ENCODE assay signal across 9 cellular contexts in the genomic region with DNA sequence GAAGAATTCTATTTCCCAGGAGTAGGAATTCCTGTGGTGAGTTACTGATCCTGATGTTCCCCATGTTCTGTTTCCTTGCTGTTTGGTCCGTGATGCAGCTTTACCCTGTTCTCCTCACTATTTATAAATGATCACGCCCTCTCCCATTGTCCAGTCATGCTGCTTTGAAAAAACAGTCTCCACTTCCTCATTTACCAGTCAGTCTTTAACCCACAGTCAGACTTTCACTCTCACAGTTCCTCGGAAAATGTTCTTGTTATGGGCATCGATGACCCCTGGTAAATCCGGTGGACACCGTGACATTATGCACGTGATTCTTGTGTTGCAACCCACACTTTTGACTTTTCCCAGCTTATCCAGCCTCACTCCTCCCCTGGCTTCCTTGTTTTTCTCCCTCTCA. TPM values are rescaled to one million over a fixed set of nuclear protein-coding genes. Genes with fewer than 3 reads are reported as not detected.
DNase-seq lines count a peak whose midpoint lies in the region; ATAC-seq, FAIRE-seq and TF ChIP-seq lines count a peak whose summit lies in the region.
"Had no signal": no experiment of that assay in that cellular context is flagged by ENCODE, and none has a peak within 500 bp of the region (broad histone marks: within the 10 kb centered on the region; RNA-seq: fewer than 3 reads in every experiment).

No MANE protein-coding gene starts in this region.

- peak overlapping the region; percentile 58 for H3K4me2 ChIP-seq in A549
- H3K4me2 ChIP-seq: BLaER1 had no signal

- no peak overlapping the region for H3K4me3 ChIP-seq in A549
- no peak overlapping the region for H3K4me3 ChIP-seq in CD4-positive, alpha-beta memory T cell (ENCODE audit: low read length in 2 of 2)
- H3K4me3 ChIP-seq: BLaER1 had no signal

- no peaks in the 10 kb centered on the region for H3K9me3 ChIP-seq in A549
- H3K9me3 ChIP-seq in CD4-positive, alpha-beta memory T cell (ENCODE audit: control insufficient read depth in 1 of 2, low read length in 2 of 2) = no peaks in the 10 kb centered on the region
- H3K9me3 ChIP-seq: BLaER1 had no signal

- no peak overlapping the region for H3K4me3 Mint-ChIP-seq in CD4-positive, alpha-beta memory T cell
- H3K4me3 Mint-ChIP-seq in natural killer cell treated with Interleukin-12 subunit alpha and Interleukin-12 subunit beta and Interleukin-15 and Interleukin-18, amount 100 ng/mL, for 72 hours = no peak overlapping the region

- DNase-seq in A549 (ENCODE audit: low read depth in 1 of 2, low spot score in 1 of 2) = peak in 1 of 2 experiments; percentile 70
- DNase-seq in putamen (ENCODE audit: low spot score) = peak; percentile 56
- no peak for DNase-seq in activated CD4-positive, alpha-beta T cell treated with anti-CD3 and anti-CD28 coated beads, Interleukin-2, amount 50 U/mL, for 1 hour
- no peak for DNase-seq in CD4-positive, alpha-beta memory T cell
- DNase-seq in natural killer cell treated with Interleukin-12 subunit alpha and Interleukin-12 subunit beta and Interleukin-15 and Interleukin-18, amount 100 ng/mL, for 72 hours (ENCODE audit: low spot score) = no peak

- no peaks in the 10 kb centered on the region for H3K4me1 Mint-ChIP-seq in CD4-positive, alpha-beta memory T cell
- H3K4me1 Mint-ChIP-seq in natural killer cell treated with Interleukin-12 subunit alpha and Interleukin-12 subunit beta and Interleukin-15 and Interleukin-18, amount 100 ng/mL, for 72 hours (ENCODE audit: low read depth in 2 of 2) = no peaks in the 10 kb centered on the region

- no peaks in the 10 kb centered on the region for H3K27me3 ChIP-seq in CD4-positive, alpha-beta memory T cell (ENCODE audit: insufficient read depth, low read length)
- H3K27me3 ChIP-seq: BLaER1 had no signal

- no peaks in the 10 kb centered on the region for H3K9me3 Mint-ChIP-seq in CD4-positive, alpha-beta memory T cell
- peaks cover 3% of the 10 kb centered on the region for H3K9me3 Mint-ChIP-seq in natural killer cell treated with Interleukin-12 subunit alpha and Interleukin-12 subunit beta and Interleukin-15 and Interleukin-18, amount 100 ng/mL, for 72 hours

- peaks cover 14 to 17% of the 10 kb centered on the region in 2 donors for H3K27me3 Mint-ChIP-seq in CD4-positive, alpha-beta memory T cell
- peaks cover 6 to 17% of the 10 kb centered on the region in 2 donors for H3K27me3 Mint-ChIP-seq in natural killer cell treated with Interleukin-12 subunit alpha and Interleukin-12 subunit beta and Interleukin-15 and Interleukin-18, amount 100 ng/mL, for 72 hours

- FAIRE-seq in A549 (lab: Jason Lieb, UNC) = peak; percentile 7

- TF ChIP-seq EP300 in A549 (IDR thresholded peaks at IDR 0.05) = no peak

- 14% methylated on average over 7 of the region's 7 CpGs for WGBS in A549 (ENCODE audit: missing lambda C conversion rate)

- no peak for TF ChIP-seq RAD21 in A549 (conservative IDR thresholded peaks at IDR 0.05 in 1 of 2, IDR thresholded peaks at IDR 0.05 in 1 of 2)

- no peak overlapping the region for H3K27ac Mint-ChIP-seq in CD4-positive, alpha-beta memory T cell
- H3K27ac Mint-ChIP-seq in natural killer cell treated with Interleukin-12 subunit alpha and Interleukin-12 subunit beta and Interleukin-15 and Interleukin-18, amount 100 ng/mL, for 72 hours = no peak overlapping the region

- POLR2A ChIA-PET in A549 (lab: Yijun Ruan, JAX) = no interaction called here
- POLR2A ChIA-PET in CD4-positive, alpha-beta memory T cell (lab: Charles Lee; ENCODE audit: partially characterized antibody) = no interaction called here

- intact Hi-C loops in CD4-positive, alpha-beta memory T cell (cut with micrococcal nuclease) = no loop called here

- no peak for TF ChIP-seq CTCF in A549 (IDR thresholded peaks at IDR 0.05)
- TF ChIP-seq CTCF in VCaP (conservative IDR thresholded peaks at IDR 0.05) = no peak

- H3K4me1 ChIP-seq in A549 = peaks cover 27% of the 10 kb centered on the region
- no peaks in the 10 kb centered on the region for H3K4me1 ChIP-seq in CD4-positive, alpha-beta memory T cell (ENCODE audit: insufficient read depth, low read length)

- CTCF ChIA-PET in A549 (lab: Yijun Ruan, JAX) = interaction anchor here (0.8 to 1.2 kb wide), 2 partner anchors 11 to 14 kb away, joined by 3 read pairs; a partner anchor contains a TSS
- CTCF ChIA-PET in CD4-positive, alpha-beta memory T cell (lab: Charles Lee; ENCODE audit: partially characterized antibody) = no interaction called here

- ATAC-seq in A549 = peak; percentile 77 to 88
- peak; percentile 99 for ATAC-seq in GM19351 (IDR thresholded peaks at IDR 0.05; ENCODE audit: unreplicated experiment)
- peak; percentile 99 for ATAC-seq in HG03135 (IDR thresholded peaks at IDR 0.05; ENCODE audit: unreplicated experiment)
- ATAC-seq in natural killer cell treated with Interleukin-12 subunit alpha and Interleukin-12 subunit beta and Interleukin-15 and Interleukin-18, amount 100 ng/mL, for 72 hours = no peak

- no peaks in the 10 kb centered on the region for H3K36me3 ChIP-seq in CD4-positive, alpha-beta memory T cell (ENCODE audit: insufficient read depth, low read length)
- H3K36me3 ChIP-seq: BLaER1 had no signal

- no peak for TF ChIP-seq POLR2A in A549 (IDR thresholded peaks at IDR 0.05; ENCODE audit: low read length)

- H3K27ac ChIP-seq in A549 (peak overlapping the region; percentile 7 to 29; a peak in 3 of 6 replicates), VCaP (peak overlapping the region; percentile 43; the same call in 1 of the 2 replicates)
- no peak overlapping the region for H3K27ac ChIP-seq in CD4-positive, alpha-beta memory T cell (ENCODE audit: low read depth, low read length)
- H3K27ac ChIP-seq: BLaER1 had no signal

- no peaks in the 10 kb centered on the region for H3K36me3 Mint-ChIP-seq in CD4-positive, alpha-beta memory T cell
- H3K36me3 Mint-ChIP-seq in natural killer cell treated with Interleukin-12 subunit alpha and Interleukin-12 subunit beta and Interleukin-15 and Interleukin-18, amount 100 ng/mL, for 72 hours = no peaks in the 10 kb centered on the region

TF ChIP-seq in A549, 52 proteins besides CTCF, POLR2A, EP300 and RAD21 (continues in another document):
- TF ChIP-seq POLR2AphosphoS2 (conservative IDR thresholded peaks at IDR 0.05; ENCODE audit: low read length) (no peak), JUNB (IDR thresholded peaks at IDR 0.05) (no peak), CHD2 (IDR thresholded peaks at IDR 0.05; ENCODE audit: low read length, partially characterized antibody) (no peak), CBX2 (IDR thresholded peaks at IDR 0.05; ENCODE audit: borderline replicate concordance, low read depth) (no peak), ZNF302 (CRISPR knock-in tag; IDR thresholded peaks at IDR 0.05) (no peak), FOXS1 (CRISPR knock-in tag; IDR thresholded peaks at IDR 0.05) (no peak), NR3C1 (IDR thresholded peaks at IDR 0.05) (no peak), FOSL2 (IDR thresholded peaks at IDR 0.05) (no peak), FOSL2 (CRISPR knock-in tag; IDR thresholded peaks at IDR 0.05) (no peak), HOXB13 (CRISPR knock-in tag; IDR thresholded peaks at IDR 0.05; ENCODE audit: low read depth) (no peak), KDM5A (IDR thresholded peaks at IDR 0.05) (no peak), MAZ (IDR thresholded peaks at IDR 0.05; ENCODE audit: borderline replicate concordance, low read depth, low read length) (no peak), ESRRA (IDR thresholded peaks at IDR 0.05; ENCODE audit: borderline replicate concordance, low read length) (no peak), SREBF2 (IDR thresholded peaks at IDR 0.05) (no peak), CEBPB (IDR thresholded peaks at IDR 0.05) (no peak), TP53 (CRISPR knock-in tag; IDR thresholded peaks at IDR 0.05) (no peak), NFE2L2 (conservative IDR thresholded peaks at IDR 0.05; ENCODE audit: low read length) (no peak)
- TF ChIP-seq, protein P1, sequence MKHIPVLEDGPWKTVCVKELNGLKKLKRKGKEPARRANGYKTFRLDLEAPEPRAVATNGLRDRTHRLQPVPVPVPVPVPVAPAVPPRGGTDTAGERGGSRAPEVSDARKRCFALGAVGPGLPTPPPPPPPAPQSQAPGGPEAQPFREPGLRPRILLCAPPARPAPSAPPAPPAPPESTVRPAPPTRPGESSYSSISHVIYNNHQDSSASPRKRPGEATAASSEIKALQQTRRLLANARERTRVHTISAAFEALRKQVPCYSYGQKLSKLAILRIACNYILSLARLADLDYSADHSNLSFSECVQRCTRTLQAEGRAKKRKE (CRISPR knock-in tag; IDR thresholded peaks at IDR 0.05; ENCODE audit: low read depth) = no peak
- TF ChIP-seq, protein P2, sequence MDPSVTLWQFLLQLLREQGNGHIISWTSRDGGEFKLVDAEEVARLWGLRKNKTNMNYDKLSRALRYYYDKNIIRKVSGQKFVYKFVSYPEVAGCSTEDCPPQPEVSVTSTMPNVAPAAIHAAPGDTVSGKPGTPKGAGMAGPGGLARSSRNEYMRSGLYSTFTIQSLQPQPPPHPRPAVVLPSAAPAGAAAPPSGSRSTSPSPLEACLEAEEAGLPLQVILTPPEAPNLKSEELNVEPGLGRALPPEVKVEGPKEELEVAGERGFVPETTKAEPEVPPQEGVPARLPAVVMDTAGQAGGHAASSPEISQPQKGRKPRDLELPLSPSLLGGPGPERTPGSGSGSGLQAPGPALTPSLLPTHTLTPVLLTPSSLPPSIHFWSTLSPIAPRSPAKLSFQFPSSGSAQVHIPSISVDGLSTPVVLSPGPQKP (IDR thresholded peaks at IDR 0.05; ENCODE audit: low read depth, low read length) = no peak

RNA-seq across cellular contexts. Expression of a gene that starts 14.4 kb away (rescaled TPM):
- polyA plus RNA-seq in A549 (2011; rRNA removed) (0.27 and 0.33 TPM in 2 replicates), A549 (2017; fragmentation: RNase III; extraction: RNeasy Plus Mini Kit Qiagen cat#74134 plus additional on column Dnase treatment) (0.05 to 0.12 TPM (median 0.05 TPM) in 3 replicates)
- polyA plus RNA-seq in A549 (2012; cell fraction: cytosol; rRNA removed) = 0.01 TPM in 1 of 2 replicates, not detected in the other
- 0.01 and 0.02 TPM in 2 replicates for polyA plus RNA-seq in A549 (2012; cell fraction: nucleus; rRNA removed)
- 0.45 and 0.63 TPM in 2 replicates for polyA minus RNA-seq in A549 (2011; rRNA and poly(A)+ RNA removed)
- total RNA-seq in CD4-positive, alpha-beta memory T cell = under 1 TPM; 0.20 to 0.25 TPM
- polyA plus RNA-seq in CD4-positive, alpha-beta memory T cell = under 1 TPM in 1 of 2 donors, not detected in 1; 0.07 TPM
- not detected for total RNA-seq in natural killer cell treated with Interleukin-12 subunit alpha and Interleukin-12 subunit beta and Interleukin-15 and Interleukin-18, amount 100 ng/mL, for 72 hours

Comparison
In these comparisons a context has a peak if more than half of its experiments do, and no peak if none do; other contexts are left out.
1. ATAC-seq: peak in A549 (2 of 2), GM19351 (single experiment) and HG03135 (single experiment); none in natural killer cell treated with Interleukin-12 subunit alpha and Interleukin-12 subunit beta and Interleukin-15 and Interleukin-18, amount 100 ng/mL, for 72 hours (0 of 2).